In the genomic region with DNA sequence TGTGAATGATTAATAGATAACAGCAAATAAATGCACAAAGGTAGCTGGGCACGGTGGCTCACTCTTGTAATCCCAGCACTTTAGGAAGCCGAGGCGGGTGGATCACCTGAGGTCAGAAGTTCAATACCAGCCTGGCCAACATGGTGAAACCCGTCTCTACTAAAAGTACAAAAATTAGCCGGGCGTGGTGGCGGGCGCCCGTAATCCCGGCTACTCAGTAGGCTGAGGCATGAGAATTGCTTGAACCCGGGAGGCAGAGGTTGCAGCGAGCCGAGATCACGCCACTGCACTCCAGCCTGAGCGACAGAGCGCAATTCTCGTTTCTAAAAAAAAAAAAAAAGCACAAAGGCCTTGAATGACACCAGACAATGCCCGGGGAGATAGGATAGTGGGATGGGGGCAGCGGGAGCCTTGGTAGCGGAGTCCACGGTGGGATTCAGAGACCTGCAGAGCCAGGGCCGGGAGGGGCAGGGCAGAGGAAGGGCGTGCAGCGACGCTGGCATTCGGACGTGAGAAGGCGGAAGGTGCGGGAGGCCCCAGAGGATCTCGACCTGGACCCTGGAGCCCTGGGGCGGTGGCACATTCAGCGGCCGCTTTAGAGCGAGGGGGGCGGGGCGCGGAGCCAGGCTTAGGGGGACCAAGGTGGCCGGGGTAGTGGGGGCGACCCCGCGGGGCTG, we compare ENCODE assay signal across 8 cellular contexts. TPM values are rescaled to one million over a fixed set of nuclear protein-coding genes. Genes with fewer than 3 reads are reported as not detected.
DNase-seq lines count a peak whose midpoint lies in the region; ATAC-seq and TF ChIP-seq lines count a peak whose summit lies in the region.
"Not testable (repeated sequence)": the region's sequence is repeated elsewhere in the genome, so short reads cannot be mapped to it uniquely, and the experiment has no call there.

No MANE protein-coding gene starts in this region.

- H3K27ac ChIP-seq in lower lobe of right lung (peak overlapping the region; percentile 95), skin epidermis (peak overlapping the region in 20 of 21 experiments; percentile 6 to 97 (median 90))

- intact Hi-C loops in lower lobe of right lung (cut with DNase I): not testable (repeated sequence)

- not testable (repeated sequence) for H3K4me1 ChIP-seq in BE2C
- H3K4me1 ChIP-seq in lower lobe of right lung: peaks cover 12% of the 10 kb centered on the region

- H3K9me3 ChIP-seq in BE2C, lower lobe of right lung: not testable (repeated sequence)

- TF ChIP-seq CTCF in BE2C (IDR thresholded peaks at IDR 0.05; ENCODE audit: low read depth, low read length); epithelial cell of proximal tubule (conservative IDR thresholded peaks at IDR 0.05; ENCODE audit: low read depth, low read length); lower lobe of right lung (IDR thresholded peaks at IDR 0.05): not testable (repeated sequence)

- H3K4me3 ChIP-seq in BE2C (ENCODE audit: low read depth, low read length) (peak overlapping the region; percentile 87), epithelial cell of proximal tubule (ENCODE audit: low read depth, low read length) (peak overlapping the region; percentile 96), lower lobe of right lung (peak overlapping the region; percentile 93), skin epidermis (peak overlapping the region; percentile 60 to 92 (median 84))

- DNase-seq in BE2C (peak; percentile 56), HK-2 (ENCODE audit: unreplicated experiment) (peak; percentile 33), RKO (ENCODE audit: low spot score) (peak; percentile 52), lower lobe of right lung (peak; percentile 73)
- peak; percentile 78 for DNase-seq in activated effector memory CD4-positive, alpha-beta T cell treated with anti-CD3 and anti-CD28 coated beads, Interleukin-2, amount 50 U/mL, for 16 hours
- DNase-seq in epithelial cell of proximal tubule (ENCODE audit: low read depth): not testable (repeated sequence)

- H3K36me3 ChIP-seq in BE2C, lower lobe of right lung: not testable (repeated sequence)

- not testable (repeated sequence) for H3K27me3 ChIP-seq in BE2C; lower lobe of right lung (ENCODE audit: low read depth)

- peak; percentile 11 for ATAC-seq in GM19397 (IDR thresholded peaks at IDR 0.05; ENCODE audit: unreplicated experiment)
- ATAC-seq in lower lobe of right lung: peak; percentile 44 to 48

RNA-seq across cellular contexts. Expression of a gene that starts 1.1 kb away (rescaled TPM):
- 79.1 TPM for polyA plus RNA-seq in BE2C (2012; ENCODE audit: insufficient read depth, insufficient read length, low read depth)
- 49.6 and 55.5 TPM in 2 replicates for total RNA-seq in epithelial cell of proximal tubule
- 27.8 TPM for total RNA-seq in lower lobe of right lung

RNA-seq across cellular contexts. Expression of a gene that starts 24.0 kb away (rescaled TPM):
- not detected for polyA plus RNA-seq in BE2C (2012; ENCODE audit: insufficient read depth, insufficient read length, low read depth)
- total RNA-seq in epithelial cell of proximal tubule (9.5 and 11.1 TPM in 2 replicates), lower lobe of right lung (15.3 TPM)

RNA-seq across cellular contexts. Expression of a gene that starts 29.8 kb away (rescaled TPM):
- 30.6 TPM for polyA plus RNA-seq in BE2C (2012; ENCODE audit: insufficient read depth, insufficient read length, low read depth)
- total RNA-seq in epithelial cell of proximal tubule (28.0 and 47.1 TPM in 2 replicates), lower lobe of right lung (34.7 TPM)

RNA-seq across cellular contexts. Expression of a gene that starts 51.8 kb away (rescaled TPM):
- 0.63 TPM for polyA plus RNA-seq in BE2C (2012; ENCODE audit: insufficient read depth, insufficient read length, low read depth)
- total RNA-seq in epithelial cell of proximal tubule (0.06 and 2.1 TPM in 2 replicates), lower lobe of right lung (4.5 TPM)
